8 cellular contexts compared by ENCODE assay signal in the genomic region with DNA sequence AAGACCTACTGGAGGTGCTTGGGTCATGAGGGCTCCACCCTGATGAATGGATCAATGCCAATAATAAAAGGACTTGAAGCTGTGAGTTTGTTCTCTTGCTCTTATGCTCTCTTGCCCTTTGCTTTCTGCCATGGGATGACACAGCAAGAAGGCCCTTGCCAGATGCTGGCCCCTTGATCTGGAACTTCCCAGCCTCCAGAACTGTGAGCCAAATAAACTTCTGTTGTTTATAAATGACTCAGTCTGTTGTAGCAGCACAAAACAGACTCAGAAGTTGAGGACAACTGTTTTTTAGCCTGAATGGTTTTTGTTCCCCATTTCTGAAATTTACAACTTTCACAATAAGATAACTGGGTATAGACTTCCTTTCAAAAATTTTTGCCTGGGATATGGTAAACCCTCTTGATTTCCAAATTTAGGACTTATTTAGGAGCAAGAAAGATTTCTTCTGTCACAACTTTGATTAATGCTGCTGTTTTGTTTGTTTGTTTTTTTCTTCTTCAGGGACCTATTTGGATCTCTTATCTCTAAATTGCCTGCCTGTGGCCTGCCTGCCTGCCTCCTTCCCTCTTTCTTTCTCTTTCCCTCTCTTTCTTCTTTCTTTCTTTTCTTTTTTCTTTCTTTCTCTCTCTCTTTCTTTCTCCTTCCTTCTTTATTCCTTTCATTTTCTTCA. TPM values are rescaled to one million over a fixed set of nuclear protein-coding genes. Genes with fewer than 3 reads are reported as not detected.
DNase-seq lines count a peak whose midpoint lies in the region; ATAC-seq lines count a peak whose summit lies in the region.

No MANE protein-coding gene starts in this region.

- H3K27me3 ChIP-seq in mucosa of rectum (ENCODE audit: control insufficient read depth in 2 of 2, insufficient read depth in 2 of 2, low read length in 2 of 2) = no peaks in the 10 kb centered on the region

- DNase-seq in T-helper 17 cell = no peak
- DNase-seq in ecto neural progenitor cell (ENCODE audit: low spot score) = no peak
- DNase-seq in caudate nucleus (lab: John Stamatoyannopoulos, UW) = no peak
- DNase-seq in NCI-H69 (lab: John Stamatoyannopoulos, UW) = no peak
- DNase-seq in NCI-H1436 (lab: John Stamatoyannopoulos, UW) = no peak

- no peaks in the 10 kb centered on the region for H3K9me3 ChIP-seq in T-helper 17 cell (ENCODE audit: control insufficient read depth, low read length, poor library complexity, severe bottlenecking)
- no peaks in the 10 kb centered on the region for H3K9me3 ChIP-seq in mucosa of rectum (ENCODE audit: control insufficient read depth in 2 of 2, low read length in 2 of 2)

- H3K4me3 Mint-ChIP-seq in T-helper 17 cell = no peak overlapping the region

- peaks cover 0 to 2% of the 10 kb centered on the region in 2 donors for H3K4me1 ChIP-seq in mucosa of rectum (ENCODE audit: control insufficient read depth in 2 of 2, insufficient read depth in 2 of 2, low read length in 2 of 2)

- no peak overlapping the region for H3K27ac Mint-ChIP-seq in T-helper 17 cell

- H3K36me3 Mint-ChIP-seq in T-helper 17 cell (ENCODE audit: low read depth) = no peaks in the 10 kb centered on the region

- H3K4me3 ChIP-seq in mucosa of rectum (ENCODE audit: low read length in 2 of 2) = no peak overlapping the region

- no peaks in the 10 kb centered on the region for H3K36me3 ChIP-seq in mucosa of rectum (ENCODE audit: control insufficient read depth in 2 of 2, insufficient read depth in 2 of 2, low read length in 2 of 2)

- H3K9ac ChIP-seq in mucosa of rectum (ENCODE audit: low read depth in 1 of 2, low read length in 2 of 2) = no peak overlapping the region

- H3K27ac ChIP-seq in mucosa of rectum (ENCODE audit: low read depth in 2 of 2, low read length in 2 of 2) (peak overlapping the region; percentile 39 to 56), caudate nucleus (ENCODE audit: low read depth, low read length) (no peak overlapping the region)

- H3K4me1 Mint-ChIP-seq in T-helper 17 cell = no peaks in the 10 kb centered on the region

- ATAC-seq in GM18907 (IDR thresholded peaks at IDR 0.05; ENCODE audit: unreplicated experiment) (peak; percentile 69), HG02870 (IDR thresholded peaks at IDR 0.05; ENCODE audit: unreplicated experiment) (peak; percentile 95), T-helper 17 cell (peak; percentile 23)

- H3K27me3 Mint-ChIP-seq in T-helper 17 cell = peaks cover 5% of the 10 kb centered on the region

RNA-seq across cellular contexts. Expression of a gene that starts 12.1 kb away (rescaled TPM):
- total RNA-seq in T-helper 17 cell = 10 to 100 TPM in 1 of 2 donors, 1 to 10 TPM in 1; 5.4 to 13.8 TPM

Comparison
In these comparisons a context has a peak if more than half of its experiments do, and no peak if none do; other contexts are left out.
1. ATAC-seq: peak in every context shown above with its lines; median percentile 95 in HG02870; 69 in GM18907; 23 in T-helper 17 cell.